1 cellular context compared by ENCODE assay signal in genomic region chr14:104977008-104977680, GRCh38.
TF ChIP-seq lines count a peak whose summit lies in the region.

No MANE protein-coding gene starts in this region.

TF ChIP-seq in GM23338, 12 proteins besides CTCF, POLR2A, EP300 and RAD21:
- TF ChIP-seq ZNF462 (CRISPR knock-in tag; IDR thresholded peaks at IDR 0.05) (no peak), JUNB (IDR thresholded peaks at IDR 0.05; ENCODE audit: unreplicated experiment) (no peak), ETS1 (IDR thresholded peaks at IDR 0.05) (no peak), REST (IDR thresholded peaks at IDR 0.05; ENCODE audit: unreplicated experiment) (no peak), EZH2 (IDR thresholded peaks at IDR 0.05; ENCODE audit: low read depth, unreplicated experiment) (no peak), STAT1 (IDR thresholded peaks at IDR 0.05; ENCODE audit: unreplicated experiment) (no peak)
